18 cellular contexts compared by ENCODE assay signal in the genomic region with DNA sequence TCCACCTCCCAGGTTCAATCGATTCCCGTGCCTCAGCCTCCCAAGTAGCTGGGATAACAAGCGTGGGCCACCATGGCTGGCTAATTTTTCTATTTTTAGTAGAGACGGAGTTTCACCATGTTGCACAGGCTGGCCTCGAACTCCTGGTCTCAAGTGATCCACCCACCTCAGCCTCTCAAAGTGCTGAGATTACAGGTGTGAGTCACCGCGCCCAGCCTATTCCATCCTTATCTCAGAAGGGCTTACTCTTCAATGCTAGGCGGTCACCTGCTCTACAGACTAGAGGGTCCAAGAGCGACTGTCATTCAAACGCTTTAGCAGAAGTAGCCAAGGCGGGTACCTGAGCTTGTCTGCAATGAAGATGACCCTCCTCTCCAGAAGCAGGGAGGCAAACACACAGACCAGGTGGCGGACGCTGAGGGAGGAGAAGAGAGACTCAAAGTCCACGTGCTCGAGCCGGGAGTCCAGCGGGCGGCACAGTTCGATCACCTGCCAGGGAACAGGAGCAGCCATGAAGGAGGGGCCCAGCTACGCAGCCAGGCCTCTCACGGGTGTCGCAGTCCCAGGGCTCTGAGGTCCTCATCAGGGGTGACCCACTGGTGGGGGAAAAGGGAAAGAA.
"Had no signal": no experiment of that assay in that cellular context is flagged by ENCODE, and none has a peak within 500 bp of the region (broad histone marks: within the 10 kb centered on the region; RNA-seq: fewer than 3 reads in every experiment).

No MANE protein-coding gene starts in this region.

- DNase-seq: activated CD4-positive, alpha-beta T cell treated with anti-CD3 and anti-CD28 coated beads for 36 hours; activated CD8-positive, alpha-beta T cell treated with anti-CD3 and anti-CD28 coated beads for 36 hours; activated effector memory CD4-positive, alpha-beta T cell treated with Interleukin-2 at 50 U/mL for 16 hours; activated T-cell treated with anti-CD3 and anti-CD28 coated beads, Interleukin-2, amount 50 U/mL, for 4 hours; adrenal gland; esophagus squamous epithelium; kidney glomerular epithelial cell; stimulated activated CD4-positive, alpha-beta T cell treated with anti-CD3 and anti-CD28 coated beads, Interleukin-4, amount 100 ng/mL, for 24 hours; stimulated activated naive CD4-positive, alpha-beta T cell; substantia nigra; T-helper 1 cell; T1000 had no signal

- H3K27me3 ChIP-seq: adrenal gland, cardiac muscle cell, esophagus squamous epithelium, tibial nerve had no signal

- H3K4me3 ChIP-seq: adrenal gland, cardiac muscle cell, esophagus squamous epithelium, lung, skin epidermis, tibial nerve had no signal

- H3K27ac ChIP-seq: adrenal gland, cardiac muscle cell, esophagus squamous epithelium, neutrophil, skin epidermis, tibial nerve had no signal

- H3K36me3 ChIP-seq: adrenal gland, cardiac muscle cell, neutrophil had no signal

- ATAC-seq: activated CD4-positive, alpha-beta T cell treated with anti-CD3 and anti-CD28 coated beads for 36 hours; activated CD8-positive, alpha-beta T cell treated with anti-CD3 and anti-CD28 coated beads for 36 hours; activated T-cell treated with anti-CD3 and anti-CD28 coated beads, Interleukin-2, amount 50 U/mL, for 4 hours; SK-N-SH treated with all-trans-retinoic acid at 6 μM for 48 hours had no signal

- H3K9me3 ChIP-seq: adrenal gland, esophagus squamous epithelium, neutrophil, tibial nerve had no signal
